In the genomic region with DNA sequence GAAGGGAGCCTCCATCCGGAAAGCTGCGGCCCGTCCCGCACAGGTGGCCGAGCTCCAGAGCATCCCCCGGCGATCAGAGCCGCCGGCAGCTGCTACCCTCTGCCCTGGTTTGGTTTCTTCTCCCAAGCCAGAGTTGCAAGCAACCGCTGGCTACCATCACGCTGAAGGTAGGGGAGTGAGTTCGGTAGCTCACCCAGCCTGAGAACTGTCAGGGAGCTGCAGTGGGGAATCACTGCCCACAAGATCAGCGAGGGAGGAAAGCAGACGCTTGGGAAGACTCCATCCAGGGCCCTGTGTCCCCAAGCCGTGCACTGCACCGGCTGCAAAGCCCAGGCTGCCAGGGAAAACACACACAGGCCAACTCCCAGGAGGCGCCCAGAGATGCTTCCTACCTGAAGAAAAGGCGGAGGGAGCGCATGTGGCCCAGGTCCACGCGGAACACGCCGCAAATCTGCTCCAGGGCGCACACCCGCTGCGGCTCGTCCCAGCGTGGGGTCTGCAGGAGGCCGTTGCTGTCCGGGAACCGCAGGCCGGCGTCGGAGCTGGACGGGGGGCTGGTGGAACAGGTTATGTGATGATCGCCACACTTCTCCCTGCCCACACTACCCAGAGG, we compare ENCODE assay signal across 1 cellular context.
TF ChIP-seq lines count a peak whose summit lies in the region.

No MANE protein-coding gene starts in this region.

TF ChIP-seq in SK-N-SH treated with all-trans-retinoic acid at 6 μM for 48 hours, 23 proteins besides CTCF, POLR2A, EP300 and RAD21:
- TF ChIP-seq, protein P1, sequence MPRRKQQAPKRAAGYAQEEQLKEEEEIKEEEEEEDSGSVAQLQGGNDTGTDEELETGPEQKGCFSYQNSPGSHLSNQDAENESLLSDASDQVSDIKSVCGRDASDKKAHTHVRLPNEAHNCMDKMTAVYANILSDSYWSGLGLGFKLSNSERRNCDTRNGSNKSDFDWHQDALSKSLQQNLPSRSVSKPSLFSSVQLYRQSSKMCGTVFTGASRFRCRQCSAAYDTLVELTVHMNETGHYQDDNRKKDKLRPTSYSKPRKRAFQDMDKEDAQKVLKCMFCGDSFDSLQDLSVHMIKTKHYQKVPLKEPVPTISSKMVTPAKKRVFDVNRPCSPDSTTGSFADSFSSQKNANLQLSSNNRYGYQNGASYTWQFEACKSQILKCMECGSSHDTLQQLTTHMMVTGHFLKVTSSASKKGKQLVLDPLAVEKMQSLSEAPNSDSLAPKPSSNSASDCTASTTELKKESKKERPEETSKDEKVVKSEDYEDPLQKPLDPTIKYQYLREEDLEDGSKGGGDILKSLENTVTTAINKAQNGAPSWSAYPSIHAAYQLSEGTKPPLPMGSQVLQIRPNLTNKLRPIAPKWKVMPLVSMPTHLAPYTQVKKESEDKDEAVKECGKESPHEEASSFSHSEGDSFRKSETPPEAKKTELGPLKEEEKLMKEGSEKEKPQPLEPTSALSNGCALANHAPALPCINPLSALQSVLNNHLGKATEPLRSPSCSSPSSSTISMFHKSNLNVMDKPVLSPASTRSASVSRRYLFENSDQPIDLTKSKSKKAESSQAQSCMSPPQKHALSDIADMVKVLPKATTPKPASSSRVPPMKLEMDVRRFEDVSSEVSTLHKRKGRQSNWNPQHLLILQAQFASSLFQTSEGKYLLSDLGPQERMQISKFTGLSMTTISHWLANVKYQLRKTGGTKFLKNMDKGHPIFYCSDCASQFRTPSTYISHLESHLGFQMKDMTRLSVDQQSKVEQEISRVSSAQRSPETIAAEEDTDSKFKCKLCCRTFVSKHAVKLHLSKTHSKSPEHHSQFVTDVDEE (CRISPR knock-in tag; IDR thresholded peaks at IDR 0.05) = no peak
- no peak for TF ChIP-seq ZNF70 (CRISPR knock-in tag; IDR thresholded peaks at IDR 0.05)
- TF ChIP-seq ZC3H10 (CRISPR knock-in tag; IDR thresholded peaks at IDR 0.05) = no peak
- TF ChIP-seq OSR1 (CRISPR knock-in tag; IDR thresholded peaks at IDR 0.05) = no peak
- TF ChIP-seq, protein P2, sequence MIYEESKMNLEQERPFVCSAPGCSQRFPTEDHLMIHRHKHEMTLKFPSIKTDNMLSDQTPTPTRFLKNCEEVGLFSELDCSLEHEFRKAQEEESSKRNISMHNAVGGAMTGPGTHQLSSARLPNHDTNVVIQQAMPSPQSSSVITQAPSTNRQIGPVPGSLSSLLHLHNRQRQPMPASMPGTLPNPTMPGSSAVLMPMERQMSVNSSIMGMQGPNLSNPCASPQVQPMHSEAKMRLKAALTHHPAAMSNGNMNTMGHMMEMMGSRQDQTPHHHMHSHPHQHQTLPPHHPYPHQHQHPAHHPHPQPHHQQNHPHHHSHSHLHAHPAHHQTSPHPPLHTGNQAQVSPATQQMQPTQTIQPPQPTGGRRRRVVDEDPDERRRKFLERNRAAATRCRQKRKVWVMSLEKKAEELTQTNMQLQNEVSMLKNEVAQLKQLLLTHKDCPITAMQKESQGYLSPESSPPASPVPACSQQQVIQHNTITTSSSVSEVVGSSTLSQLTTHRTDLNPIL (CRISPR knock-in tag; IDR thresholded peaks at IDR 0.05; ENCODE audit: low read depth) = no peak
- no peak for TF ChIP-seq ISL1 (CRISPR knock-in tag; IDR thresholded peaks at IDR 0.05)
